In genomic region chr12:3117628-3118027, GRCh38 we compare ENCODE assay signal across 10 cellular contexts. TPM values are rescaled to one million over a fixed set of nuclear protein-coding genes. Genes with fewer than 3 reads are reported as not detected.
DNase-seq lines count a peak whose midpoint lies in the region; ATAC-seq and TF ChIP-seq lines count a peak whose summit lies in the region.
"Had no signal": no experiment of that assay in that cellular context is flagged by ENCODE, and none has a peak within 500 bp of the region (broad histone marks: within the 10 kb centered on the region; RNA-seq: fewer than 3 reads in every experiment).

No MANE protein-coding gene starts in this region.

- no peak overlapping the region for H2BK12ac ChIP-seq in neuronal stem cell (ENCODE audit: low read length)

- H3K27me3 ChIP-seq in neuronal stem cell (ENCODE audit: control insufficient read depth in 3 of 3, insufficient read depth in 3 of 3, low read depth in 1 of 3, low read length in 3 of 3): no peaks in the 10 kb centered on the region
- no peaks in the 10 kb centered on the region for H3K27me3 ChIP-seq in colonic mucosa

- WGBS in neuronal stem cell (ENCODE audit: extremely low coverage in 2 of 2, insufficient read length in 2 of 2, insufficient replicate concordance in 1 of 2), 2 donors: no CpG with 5 or more reads among the region's 3 CpGs
- 81 to 89% methylated on average over 3 of the region's 3 CpGs for WGBS in lower leg skin, 2 donors

- H3K27me3 Mint-ChIP-seq in stimulated activated memory B cell treated with anti-CD40 and anti-IgM and Interleukin-4, amounts not matched to agents 10 μg/mL and 1 μg/mL and 100 μg/mL, for 72 hours: peaks cover 56% of the 10 kb centered on the region

- H3K4me1 ChIP-seq in neuronal stem cell (ENCODE audit: control insufficient read depth in 2 of 2, insufficient read depth in 1 of 2, low read depth in 1 of 2, low read length in 2 of 2) (peaks cover 7 to 25% of the 10 kb centered on the region in 2 donors), colonic mucosa (no peaks in the 10 kb centered on the region)

- H4K8ac ChIP-seq in neuronal stem cell (ENCODE audit: low read depth, low read length): no peak overlapping the region

- H3K79me1 ChIP-seq in neuronal stem cell (ENCODE audit: low read depth, low read length): no peaks in the 10 kb centered on the region

- H3K36me3 Mint-ChIP-seq in stimulated activated memory B cell treated with anti-CD40 and anti-IgM and Interleukin-4, amounts not matched to agents 10 μg/mL and 1 μg/mL and 100 μg/mL, for 72 hours: no peaks in the 10 kb centered on the region

- no peak overlapping the region for H2BK120ac ChIP-seq in neuronal stem cell (ENCODE audit: low read depth, low read length)

- H3K27ac ChIP-seq in neuronal stem cell (replicated peaks; ENCODE audit: low read length) (no peak overlapping the region), colonic mucosa (no peak overlapping the region)

- peak overlapping the region; percentile 49 for H3K18ac ChIP-seq in neuronal stem cell (ENCODE audit: low read length)

- H3K4me2 ChIP-seq in neuronal stem cell (ENCODE audit: insufficient read depth, low read length, poor library complexity, severe bottlenecking): no peak overlapping the region

- H3K4me1 Mint-ChIP-seq in stimulated activated memory B cell treated with anti-CD40 and anti-IgM and Interleukin-4, amounts not matched to agents 10 μg/mL and 1 μg/mL and 100 μg/mL, for 72 hours: no peaks in the 10 kb centered on the region

- no peak overlapping the region for H3K14ac ChIP-seq in neuronal stem cell (ENCODE audit: low read length)

- no peak overlapping the region for H3K23ac ChIP-seq in neuronal stem cell (ENCODE audit: low read depth, low read length, poor library complexity)

- intact Hi-C loops in colonic mucosa (cut with DNase I) (no loop called here), lower leg skin (cut with DNase I; ENCODE audit: low total_unique reads) (no loop called here)

- TF ChIP-seq CTCF in AG10803 (conservative IDR thresholded peaks at IDR 0.05; ENCODE audit: low read length) (no peak), epithelial cell of esophagus (IDR thresholded peaks at IDR 0.05; ENCODE audit: insufficient read depth, low read depth, low read length, missing control alignments) (no peak), colonic mucosa (IDR thresholded peaks at IDR 0.05) (no peak), lower leg skin (IDR thresholded peaks at IDR 0.05) (no peak)

- no peak overlapping the region for H3K4ac ChIP-seq in neuronal stem cell (ENCODE audit: low read length)

- no peak overlapping the region for H2BK15ac ChIP-seq in neuronal stem cell (ENCODE audit: low read length)

- H3K9ac ChIP-seq in neuronal stem cell (ENCODE audit: low read depth, low read length, poor library complexity) (no peak overlapping the region), colonic mucosa (ENCODE audit: low read depth in 2 of 2, low read length in 2 of 2) (no peak overlapping the region)

- no peak overlapping the region for H3K27ac Mint-ChIP-seq in stimulated activated memory B cell treated with anti-CD40 and anti-IgM and Interleukin-4, amounts not matched to agents 10 μg/mL and 1 μg/mL and 100 μg/mL, for 72 hours

- H4K91ac ChIP-seq in neuronal stem cell (ENCODE audit: low read depth, low read length, poor library complexity): no peak overlapping the region

- peaks cover 0 to 2% of the 10 kb centered on the region in 2 donors for H3K36me3 ChIP-seq in neuronal stem cell (replicated peaks in 1 of 2; ENCODE audit: control insufficient read depth in 2 of 2, insufficient read depth in 2 of 2, low read length in 2 of 2)
- H3K36me3 ChIP-seq in colonic mucosa: no peaks in the 10 kb centered on the region

- H3K4me3 ChIP-seq in AG10803 (ENCODE audit: low read length): no peak overlapping the region
- no peak overlapping the region for H3K4me3 ChIP-seq in epithelial cell of esophagus (ENCODE audit: low read length)
- H3K4me3 ChIP-seq in neuronal stem cell (ENCODE audit: low read length in 2 of 2): no peak overlapping the region
- H3K4me3 ChIP-seq in colonic mucosa: no peak overlapping the region
- no peak overlapping the region for H3K4me3 ChIP-seq in lower leg skin (ENCODE audit: low read depth, poor library complexity, severe bottlenecking)

- H3K9me3 ChIP-seq in neuronal stem cell (replicated peaks in 1 of 2; ENCODE audit: control insufficient read depth in 2 of 2, insufficient read depth in 1 of 2, low read depth in 1 of 2, low read length in 2 of 2): peaks cover 0 to 2% of the 10 kb centered on the region in 2 donors
- H3K9me3 ChIP-seq in colonic mucosa: no peaks in the 10 kb centered on the region

- no peak for ATAC-seq in stimulated activated memory B cell treated with anti-CD40 and anti-IgM and Interleukin-4, amounts not matched to agents 10 μg/mL and 1 μg/mL and 100 μg/mL, for 72 hours

- DNase-seq in AG10803 (ENCODE audit: low read depth) (peak; percentile 89), NCI-H2171 treated with DMSO at 0.1 percent for 48 hours (lab: John Stamatoyannopoulos, UW) (peak; percentile 91), epithelial cell of esophagus (ENCODE audit: low read depth) (peak; percentile 80), neuronal stem cell (ENCODE audit: low spot score) (no peak), colonic mucosa (no peak), COLO829 (ENCODE audit: low spot score) (no peak), lower leg skin (ENCODE audit: low spot score in 2 of 2) (no peak)
- DNase-seq: NCI-H345, T-helper 9 cell had no signal

- H3K4me3 Mint-ChIP-seq in stimulated activated memory B cell treated with anti-CD40 and anti-IgM and Interleukin-4, amounts not matched to agents 10 μg/mL and 1 μg/mL and 100 μg/mL, for 72 hours: no peak overlapping the region

- H2AFZ ChIP-seq in neuronal stem cell (ENCODE audit: low read length): peak overlapping the region; percentile 47

- no peak for TF ChIP-seq POLR2A in lower leg skin (IDR thresholded peaks at IDR 0.05)

- no peak overlapping the region for H2BK5ac ChIP-seq in neuronal stem cell (ENCODE audit: low read length)

- peak overlapping the region; percentile 34 for H2AK5ac ChIP-seq in neuronal stem cell (ENCODE audit: low read depth, low read length)

- no peaks in the 10 kb centered on the region for H3K9me3 Mint-ChIP-seq in stimulated activated memory B cell treated with anti-CD40 and anti-IgM and Interleukin-4, amounts not matched to agents 10 μg/mL and 1 μg/mL and 100 μg/mL, for 72 hours

RNA-seq across cellular contexts. Expression of gene TSPAN9, which starts 40.4 kb away (rescaled TPM):
- 12.5 TPM for polyA plus RNA-seq in neuronal stem cell (2013, experiment 1 of 2)
- polyA plus RNA-seq in neuronal stem cell (2013, experiment 2 of 2): 12.5 TPM
- total RNA-seq in colonic mucosa (1 to 10 TPM; 4.7 to 9.9 TPM), lower leg skin (10 to 100 TPM; 27.9 to 49.1 (median 42.0) TPM)

Comparison
In these comparisons a context has a peak if more than half of its experiments do, and no peak if none do; other contexts are left out.
1. DNase-seq: peak in AG10803 (single experiment), NCI-H2171 treated with DMSO at 0.1 percent for 48 hours (single experiment) and epithelial cell of esophagus (single experiment); none in neuronal stem cell (single experiment), colonic mucosa (single experiment), COLO829 (single experiment) and lower leg skin (0 of 2).